8 cellular contexts compared by ENCODE assay signal in genomic region chr4:184383497-184384055, GRCh38.
A peak's percentile ranks its signal among the peaks of the same experiment; 100 is the strongest.
DNase-seq lines count a peak whose midpoint lies in the region; ATAC-seq and TF ChIP-seq lines count a peak whose summit lies in the region.

No MANE protein-coding gene starts in this region.

- no peaks in the 10 kb centered on the region for H3K27me3 Mint-ChIP-seq in progenitor cell of endocrine pancreas

- H3K27ac ChIP-seq in RWPE1, result peak overlapping the region; percentile 96
- H3K27ac ChIP-seq in esophagus squamous epithelium, result peak overlapping the region; percentile 70 to 94 (median 85)

- H3K4me3 ChIP-seq in GM12864 (ENCODE audit: low read depth, low read length) (peak overlapping the region; percentile 30), esophagus squamous epithelium (peak overlapping the region; percentile 7 to 56 (median 26))

- TF ChIP-seq CTCF in GM12864 (IDR thresholded peaks at IDR 0.05; ENCODE audit: low read depth, low read length, missing control alignments), result no peak
- TF ChIP-seq CTCF in RWPE1 (conservative IDR thresholded peaks at IDR 0.05; ENCODE audit: low read depth), result no peak
- no peak for TF ChIP-seq CTCF in esophagus squamous epithelium (IDR thresholded peaks at IDR 0.05)
- no peak for TF ChIP-seq CTCF in progenitor cell of endocrine pancreas (IDR thresholded peaks at IDR 0.05; ENCODE audit: unreplicated experiment)

- CTCF ChIA-PET in RWPE1 (lab: Yijun Ruan, JAX), result no interaction called here

- H3K4me1 Mint-ChIP-seq in progenitor cell of endocrine pancreas (ENCODE audit: low read depth), result peaks cover 41% of the 10 kb centered on the region

- H3K4me1 ChIP-seq in esophagus squamous epithelium, result peaks cover 30 to 52% (median 39%) of the 10 kb centered on the region in 3 donors

- peaks cover 0 to 23% (median 5%) of the 10 kb centered on the region in 3 donors for H3K36me3 ChIP-seq in esophagus squamous epithelium

- intact Hi-C loops in esophagus squamous epithelium (cut with DNase I), result no loop called here

- peaks cover 5% of the 10 kb centered on the region for H3K36me3 Mint-ChIP-seq in progenitor cell of endocrine pancreas (ENCODE audit: insufficient read depth)

- 14 to 16% methylated on average over 8 of the region's 8 CpGs for WGBS in esophagus squamous epithelium, 2 donors

- no peak for DNase-seq in GM12864 (ENCODE audit: low read depth)
- DNase-seq in RWPE1 (ENCODE audit: low spot score), result peak; percentile 94
- no peak for DNase-seq in esophagus squamous epithelium (lab: John Stamatoyannopoulos, UW)
- DNase-seq in progenitor cell of endocrine pancreas (ENCODE audit: low spot score, unreplicated experiment), result no peak
- no peak for DNase-seq in SIG-M5 treated with dmso at 0.1 percent for 504 hours (lab: John Stamatoyannopoulos, UW; ENCODE audit: unreplicated experiment)
- DNase-seq in DMS153 (lab: John Stamatoyannopoulos, UW), result no peak

- TF ChIP-seq POLR2A in esophagus squamous epithelium (IDR thresholded peaks at IDR 0.05), result no peak

- ATAC-seq in GM18502 (IDR thresholded peaks at IDR 0.05; ENCODE audit: poor library complexity, unreplicated experiment), result no peak
- no peak for ATAC-seq in GM19328 (IDR thresholded peaks at IDR 0.05; ENCODE audit: unreplicated experiment)

- no peaks in the 10 kb centered on the region for H3K9me3 ChIP-seq in esophagus squamous epithelium

- no peaks in the 10 kb centered on the region for H3K9me3 Mint-ChIP-seq in progenitor cell of endocrine pancreas (ENCODE audit: low read depth)

- H3K4me3 Mint-ChIP-seq in progenitor cell of endocrine pancreas (ENCODE audit: low read depth), result no peak overlapping the region

- POLR2A ChIA-PET in RWPE1 (lab: Yijun Ruan, JAX; ENCODE audit: low non-redundant PET), result no interaction called here

- H3K27ac Mint-ChIP-seq in progenitor cell of endocrine pancreas, result peak overlapping the region; percentile 96

- H3K27me3 ChIP-seq in esophagus squamous epithelium, result no peaks in the 10 kb centered on the region
